Comparison of ENCODE assay signal across 1 cellular context in the genomic region with DNA sequence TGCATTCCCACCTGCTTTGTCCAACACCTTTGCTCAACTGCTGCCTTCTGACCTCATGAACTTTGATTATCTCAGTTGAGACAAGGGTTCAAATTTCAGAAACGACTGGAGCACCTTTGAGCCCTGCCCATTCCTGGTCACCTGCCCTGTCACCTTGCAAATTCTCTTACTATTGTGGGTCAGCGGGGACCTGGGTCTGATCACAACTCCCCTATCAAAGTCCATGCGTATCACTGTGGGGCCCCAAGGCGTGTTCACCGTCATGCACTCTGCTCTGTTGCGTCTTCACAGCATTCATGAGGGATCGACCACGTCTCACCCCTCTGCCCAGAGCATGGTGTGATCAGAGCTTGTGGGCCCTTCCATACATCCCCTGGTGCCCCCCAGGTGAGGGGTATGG.
TF ChIP-seq lines count a peak whose summit lies in the region.

No MANE protein-coding gene starts in this region.

TF ChIP-seq in HepG2, 621 proteins besides CTCF, POLR2A, EP300 and RAD21:
- TF ChIP-seq HNF4A (CRISPR knock-in tag; IDR thresholded peaks at IDR 0.05) = peak; percentile 50
- peak; percentile 27 for TF ChIP-seq ZBTB38 (CRISPR knock-in tag; IDR thresholded peaks at IDR 0.05)
- TF ChIP-seq ZNF282 (IDR thresholded peaks at IDR 0.05; ENCODE audit: partially characterized antibody) = no peak
- TF ChIP-seq, protein P1, sequence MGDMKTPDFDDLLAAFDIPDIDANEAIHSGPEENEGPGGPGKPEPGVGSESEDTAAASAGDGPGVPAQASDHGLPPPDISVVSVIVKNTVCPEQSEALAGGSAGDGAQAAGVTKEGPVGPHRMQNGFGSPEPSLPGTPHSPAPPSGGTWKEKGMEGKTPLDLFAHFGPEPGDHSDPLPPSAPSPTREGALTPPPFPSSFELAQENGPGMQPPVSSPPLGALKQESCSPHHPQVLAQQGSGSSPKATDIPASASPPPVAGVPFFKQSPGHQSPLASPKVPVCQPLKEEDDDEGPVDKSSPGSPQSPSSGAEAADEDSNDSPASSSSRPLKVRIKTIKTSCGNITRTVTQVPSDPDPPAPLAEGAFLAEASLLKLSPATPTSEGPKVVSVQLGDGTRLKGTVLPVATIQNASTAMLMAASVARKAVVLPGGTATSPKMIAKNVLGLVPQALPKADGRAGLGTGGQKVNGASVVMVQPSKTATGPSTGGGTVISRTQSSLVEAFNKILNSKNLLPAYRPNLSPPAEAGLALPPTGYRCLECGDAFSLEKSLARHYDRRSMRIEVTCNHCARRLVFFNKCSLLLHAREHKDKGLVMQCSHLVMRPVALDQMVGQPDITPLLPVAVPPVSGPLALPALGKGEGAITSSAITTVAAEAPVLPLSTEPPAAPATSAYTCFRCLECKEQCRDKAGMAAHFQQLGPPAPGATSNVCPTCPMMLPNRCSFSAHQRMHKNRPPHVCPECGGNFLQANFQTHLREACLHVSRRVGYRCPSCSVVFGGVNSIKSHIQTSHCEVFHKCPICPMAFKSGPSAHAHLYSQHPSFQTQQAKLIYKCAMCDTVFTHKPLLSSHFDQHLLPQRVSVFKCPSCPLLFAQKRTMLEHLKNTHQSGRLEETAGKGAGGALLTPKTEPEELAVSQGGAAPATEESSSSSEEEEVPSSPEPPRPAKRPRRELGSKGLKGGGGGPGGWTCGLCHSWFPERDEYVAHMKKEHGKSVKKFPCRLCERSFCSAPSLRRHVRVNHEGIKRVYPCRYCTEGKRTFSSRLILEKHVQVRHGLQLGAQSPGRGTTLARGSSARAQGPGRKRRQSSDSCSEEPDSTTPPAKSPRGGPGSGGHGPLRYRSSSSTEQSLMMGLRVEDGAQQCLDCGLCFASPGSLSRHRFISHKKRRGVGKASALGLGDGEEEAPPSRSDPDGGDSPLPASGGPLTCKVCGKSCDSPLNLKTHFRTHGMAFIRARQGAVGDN (CRISPR knock-in tag; IDR thresholded peaks at IDR 0.05) = 0 out of 2 replicates have a peak, but pooled peaks have one; percentile 7
- TF ChIP-seq NR2F6 (IDR thresholded peaks at IDR 0.05) = no peak
- TF ChIP-seq NR2F6 (CRISPR knock-in tag; IDR thresholded peaks at IDR 0.05) = peak; percentile 31; the same call in 1 of the 2 replicates
- TF ChIP-seq, protein P2, sequence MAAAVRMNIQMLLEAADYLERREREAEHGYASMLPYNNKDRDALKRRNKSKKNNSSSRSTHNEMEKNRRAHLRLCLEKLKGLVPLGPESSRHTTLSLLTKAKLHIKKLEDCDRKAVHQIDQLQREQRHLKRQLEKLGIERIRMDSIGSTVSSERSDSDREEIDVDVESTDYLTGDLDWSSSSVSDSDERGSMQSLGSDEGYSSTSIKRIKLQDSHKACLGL (CRISPR knock-in tag; IDR thresholded peaks at IDR 0.05) = no peak
- TF ChIP-seq TBX2 (CRISPR knock-in tag; IDR thresholded peaks at IDR 0.05; ENCODE audit: borderline replicate concordance) = 0 out of 2 replicates have a peak, but pooled peaks have one; percentile 22
- TF ChIP-seq, protein P3, sequence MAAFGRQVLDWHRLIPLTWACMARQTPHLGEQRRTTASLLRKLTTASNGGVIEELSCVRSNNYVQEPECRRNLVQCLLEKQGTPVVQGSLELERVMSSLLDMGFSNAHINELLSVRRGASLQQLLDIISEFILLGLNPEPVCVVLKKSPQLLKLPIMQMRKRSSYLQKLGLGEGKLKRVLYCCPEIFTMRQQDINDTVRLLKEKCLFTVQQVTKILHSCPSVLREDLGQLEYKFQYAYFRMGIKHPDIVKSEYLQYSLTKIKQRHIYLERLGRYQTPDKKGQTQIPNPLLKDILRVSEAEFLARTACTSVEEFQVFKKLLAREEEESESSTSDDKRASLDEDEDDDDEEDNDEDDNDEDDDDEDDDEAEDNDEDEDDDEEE (CRISPR knock-in tag; IDR thresholded peaks at IDR 0.05) = no peak
- TF ChIP-seq, protein P4, sequence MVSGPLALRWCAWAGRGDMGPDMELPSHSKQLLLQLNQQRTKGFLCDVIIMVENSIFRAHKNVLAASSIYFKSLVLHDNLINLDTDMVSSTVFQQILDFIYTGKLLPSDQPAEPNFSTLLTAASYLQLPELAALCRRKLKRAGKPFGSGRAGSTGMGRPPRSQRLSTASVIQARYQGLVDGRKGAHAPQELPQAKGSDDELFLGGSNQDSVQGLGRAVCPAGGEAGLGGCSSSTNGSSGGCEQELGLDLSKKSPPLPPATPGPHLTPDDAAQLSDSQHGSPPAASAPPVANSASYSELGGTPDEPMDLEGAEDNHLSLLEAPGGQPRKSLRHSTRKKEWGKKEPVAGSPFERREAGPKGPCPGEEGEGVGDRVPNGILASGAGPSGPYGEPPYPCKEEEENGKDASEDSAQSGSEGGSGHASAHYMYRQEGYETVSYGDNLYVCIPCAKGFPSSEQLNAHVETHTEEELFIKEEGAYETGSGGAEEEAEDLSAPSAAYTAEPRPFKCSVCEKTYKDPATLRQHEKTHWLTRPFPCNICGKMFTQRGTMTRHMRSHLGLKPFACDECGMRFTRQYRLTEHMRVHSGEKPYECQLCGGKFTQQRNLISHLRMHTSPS (CRISPR knock-in tag; IDR thresholded peaks at IDR 0.05; ENCODE audit: low read depth) = no peak
- 0 out of 2 replicates have a peak, but pooled peaks have one; percentile 5 for TF ChIP-seq SALL1 (CRISPR knock-in tag; IDR thresholded peaks at IDR 0.05)
- TF ChIP-seq NCOR1 (IDR thresholded peaks at IDR 0.05; ENCODE audit: borderline replicate concordance, low read length) = peak; percentile 43
